In the genomic region with DNA sequence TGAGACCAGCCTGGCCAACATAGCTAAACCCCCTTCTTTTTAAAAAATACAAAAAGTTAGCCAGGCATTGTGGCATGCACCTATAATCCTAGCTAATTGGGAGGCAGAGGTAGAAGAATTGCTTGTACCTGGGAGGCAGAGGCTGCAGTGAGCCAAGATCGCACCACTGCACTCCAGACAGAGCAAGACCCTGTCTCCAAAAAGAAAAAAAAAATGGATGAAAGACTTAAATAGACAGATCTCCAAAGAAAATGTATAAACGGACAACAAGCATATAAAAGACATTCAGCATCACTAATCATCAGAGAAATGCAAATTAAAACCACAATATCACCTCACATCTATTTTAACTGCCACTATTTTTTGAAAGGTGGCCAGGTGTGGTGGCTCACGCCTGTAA, we compare ENCODE assay signal across 7 cellular contexts.
"Had no signal": no experiment of that assay in that cellular context is flagged by ENCODE, and none has a peak within 500 bp of the region (broad histone marks: within the 10 kb centered on the region; RNA-seq: fewer than 3 reads in every experiment).

No MANE protein-coding gene starts in this region.

- H3K9me3 Mint-ChIP-seq: GM23338, H9, HFFc6 had no signal

- H3K4me3 Mint-ChIP-seq: GM23338, H9, HFFc6 had no signal

- ATAC-seq: GM23338, K562 had no signal

- H3K4me2 ChIP-seq: GM23338 had no signal

- DNase-seq: H9, HCEC 1CT, HFFc6, IMR-90, KG1 had no signal

- H3K27ac Mint-ChIP-seq: GM23338, H9, HFFc6 had no signal

- H2AFZ ChIP-seq: GM23338 had no signal

- H3K4me3 ChIP-seq: GM23338, K562 had no signal

- H3K4me1 Mint-ChIP-seq: GM23338 had no signal
